ENCODE assay signal across 25 cellular contexts in the genomic region with DNA sequence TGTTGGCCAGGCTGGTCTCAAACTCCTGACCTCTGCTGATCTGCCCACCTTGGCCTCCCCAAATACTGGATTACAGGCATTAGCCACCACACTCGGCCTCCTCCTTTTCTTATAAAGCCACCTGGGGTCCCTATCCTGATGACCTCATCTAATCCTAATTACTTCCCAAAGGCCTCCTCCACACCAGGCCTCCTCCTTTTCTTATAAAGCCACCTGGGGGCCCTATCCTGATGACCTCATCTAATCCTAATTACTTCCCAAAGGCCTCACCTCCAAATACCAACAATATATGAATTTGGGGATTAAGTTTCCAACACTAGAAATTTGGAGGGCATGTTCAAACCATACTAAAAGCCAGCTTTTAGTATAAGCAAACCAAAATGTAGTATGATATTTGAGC.
"Had no signal": no experiment of that assay in that cellular context is flagged by ENCODE, and none has a peak within 500 bp of the region (broad histone marks: within the 10 kb centered on the region; RNA-seq: fewer than 3 reads in every experiment).

No MANE protein-coding gene starts in this region.

- H3K27me3 ChIP-seq: esophagus squamous epithelium, heart right ventricle, left lung, ovary, sigmoid colon, tibial nerve had no signal

- H3K36me3 Mint-ChIP-seq: activated naive CD8-positive, alpha-beta T cell; natural killer cell had no signal

- DNase-seq: activated CD4-positive, alpha-beta T cell treated with anti-CD3 and anti-CD28 coated beads for 4 hours; activated CD4-positive, alpha-beta T cell treated with anti-CD3 and anti-CD28 coated beads, Interleukin-2, amount 50 U/mL, for 4 hours; activated effector memory CD4-positive, alpha-beta T cell treated with Interleukin-2 at 50 U/mL for 16 hours; activated naive CD4-positive, alpha-beta T cell treated with Interleukin-2 at 50 U/mL for 16 hours; activated T-cell treated with anti-CD3 and anti-CD28 coated beads for 4 hours; anterior cingulate cortex; esophagus squamous epithelium; foreskin melanocyte; heart right ventricle; left lung; lower lobe of right lung; mesenchymal stem cell; natural killer cell; ovary; retina; sigmoid colon; small intestine; stimulated activated CD4-positive, alpha-beta T cell treated with anti-CD3 and anti-CD28 coated beads, Interleukin-4, amount 100 ng/mL, for 24 hours; stimulated activated naive B cell treated with anti-CD40 and anti-IgM and Interleukin-4, amounts not matched to agents 10 μg/mL and 1 μg/mL and 100 μg/mL, for 72 hours had no signal

- H3K9me3 Mint-ChIP-seq: central memory CD8-positive, alpha-beta T cell; dendritic cell treated with granulocyte-macrophage colony-stimulating factor and Interleukin-4, amounts not matched to agents 40 ng/mL and 50 ng/mL, for 4 days; natural killer cell had no signal

- H3K4me1 Mint-ChIP-seq: central memory CD8-positive, alpha-beta T cell had no signal

- H3K4me3 Mint-ChIP-seq: activated naive CD8-positive, alpha-beta T cell; central memory CD8-positive, alpha-beta T cell; dendritic cell treated with granulocyte-macrophage colony-stimulating factor and Interleukin-4, amounts not matched to agents 40 ng/mL and 50 ng/mL, for 4 days; natural killer cell; stimulated activated naive B cell treated with anti-CD40 and anti-IgM and Interleukin-4, amounts not matched to agents 10 μg/mL and 1 μg/mL and 100 μg/mL, for 72 hours; T-helper 2 cell treated with Interferon-gamma antibody and Interleukin-4, amounts not matched to agents 5 μg/mL and 100 μg/mL, for 36 hours had no signal

- H3K4me1 ChIP-seq: lower lobe of right lung, prostate gland, sigmoid colon had no signal

- H3K36me3 ChIP-seq: esophagus squamous epithelium, heart right ventricle, left lung, lower lobe of right lung, ovary, prostate gland, sigmoid colon, tibial nerve had no signal

- H3K27ac Mint-ChIP-seq: activated naive CD8-positive, alpha-beta T cell; dendritic cell treated with granulocyte-macrophage colony-stimulating factor and Interleukin-4, amounts not matched to agents 40 ng/mL and 50 ng/mL, for 4 days; natural killer cell; stimulated activated naive B cell treated with anti-CD40 and anti-IgM and Interleukin-4, amounts not matched to agents 10 μg/mL and 1 μg/mL and 100 μg/mL, for 72 hours; T-helper 2 cell treated with Interferon-gamma antibody and Interleukin-4, amounts not matched to agents 5 μg/mL and 100 μg/mL, for 36 hours had no signal

- H3K27me3 Mint-ChIP-seq: activated naive CD8-positive, alpha-beta T cell; central memory CD8-positive, alpha-beta T cell; dendritic cell treated with granulocyte-macrophage colony-stimulating factor and Interleukin-4, amounts not matched to agents 40 ng/mL and 50 ng/mL, for 4 days; stimulated activated naive B cell treated with anti-CD40 and anti-IgM and Interleukin-4, amounts not matched to agents 10 μg/mL and 1 μg/mL and 100 μg/mL, for 72 hours had no signal

- H3K4me3 ChIP-seq: esophagus squamous epithelium, heart right ventricle, left lung, lower lobe of right lung, ovary, prostate gland, sigmoid colon, tibial nerve had no signal

- ATAC-seq: heart right ventricle; left lung; lower lobe of right lung; natural killer cell; stimulated activated naive B cell treated with anti-CD40 and anti-IgM and Interleukin-4, amounts not matched to agents 10 μg/mL and 1 μg/mL and 100 μg/mL, for 72 hours had no signal

- H3K27ac ChIP-seq: esophagus squamous epithelium, heart right ventricle, left lung, lower lobe of right lung, ovary, prostate gland, sigmoid colon, tibial nerve had no signal

- H3K9me3 ChIP-seq: esophagus squamous epithelium, left lung, lower lobe of right lung, ovary, prostate gland, sigmoid colon, tibial nerve had no signal
